ENCODE assay signal across 8 cellular contexts in genomic region chr13:51584731-51585191, GRCh38. TPM values are rescaled to one million over a fixed set of nuclear protein-coding genes. Genes with fewer than 3 reads are reported as not detected.
A peak's percentile ranks its signal among the peaks of the same experiment; 100 is the strongest.
DNase-seq lines count a peak whose midpoint lies in the region; ATAC-seq and TF ChIP-seq lines count a peak whose summit lies in the region.

No MANE protein-coding gene starts in this region.

- H3K9me3 ChIP-seq in osteoblast (ENCODE audit: low read depth, low read length) (no peaks in the 10 kb centered on the region), tibial artery (no peaks in the 10 kb centered on the region)

- 0 out of 2 replicates have a peak, but pooled peaks have one; percentile 21 for TF ChIP-seq CTCF in BJ (IDR thresholded peaks at IDR 0.05; ENCODE audit: insufficient read depth, low read depth, low read length)
- TF ChIP-seq CTCF in osteoblast (IDR thresholded peaks at IDR 0.05; ENCODE audit: extremely low read depth, low read depth, low read length) = no peak
- TF ChIP-seq CTCF in tibial artery (IDR thresholded peaks at IDR 0.05) = no peak

- peak overlapping the region; percentile 55 for H2AFZ ChIP-seq in osteoblast (ENCODE audit: low read length)

- POLR2A ChIA-PET in BJ (lab: Charles Lee) = interaction anchor here (0.7 to 1.9 kb wide), 2 partner anchors 59 to 132 kb away, joined by 3 to 11 read pairs; partner anchors contain the start of gene INTS6

- H3K36me3 ChIP-seq in BJ (ENCODE audit: control insufficient read depth, insufficient read depth, low read length) (no peaks in the 10 kb centered on the region), osteoblast (ENCODE audit: insufficient read depth, low read length) (no peaks in the 10 kb centered on the region), tibial artery (no peaks in the 10 kb centered on the region)

- CTCF ChIA-PET in BJ (lab: Yijun Ruan, JAX) = interaction anchor here (1.0 to 1.5 kb wide), 5 partner anchors 10 to 182 kb away, joined by 3 to 6 read pairs (median 3); no protein-coding TSS in a partner anchor

- no peaks in the 10 kb centered on the region for H3K27me3 ChIP-seq in BJ (ENCODE audit: control insufficient read depth, insufficient read depth, low read length)
- H3K27me3 ChIP-seq in osteoblast (ENCODE audit: insufficient read depth, low read length) = no peaks in the 10 kb centered on the region
- no peaks in the 10 kb centered on the region for H3K27me3 ChIP-seq in tibial artery

- H3K4me1 ChIP-seq in osteoblast (ENCODE audit: insufficient read depth, low read length) = peaks cover 40% of the 10 kb centered on the region
- peaks cover 0 to 42% (median 23%) of the 10 kb centered on the region in 4 donors for H3K4me1 ChIP-seq in tibial artery

- intact Hi-C loops in tibial artery (cut with DNase I; ENCODE audit: low total_unique reads) = loop anchor here (2.0 to 10.0 kb wide), 5 partner anchors 132 to 672 kb away; partner anchors contain the start of genes ALG11, ATP7B, DHRS12 and INTS6

- H4K20me1 ChIP-seq in osteoblast (ENCODE audit: insufficient read depth, low read length) = no peaks in the 10 kb centered on the region

- H3K4me3 ChIP-seq in BJ (ENCODE audit: low read depth, low read length) (peak overlapping the region; percentile 89), osteoblast (ENCODE audit: insufficient read depth, low read length) (peak overlapping the region; percentile 85), tibial artery (peak overlapping the region; percentile 75 to 97)

- H3K27ac ChIP-seq in osteoblast (ENCODE audit: low read depth, low read length) (peak overlapping the region; percentile 75), tibial artery (peak overlapping the region; percentile 77 to 88)

- ATAC-seq in GM19035 (IDR thresholded peaks at IDR 0.05; ENCODE audit: unreplicated experiment) (peak; percentile 36), HG03280 (IDR thresholded peaks at IDR 0.05; ENCODE audit: unreplicated experiment) (peak; percentile 30)

- H3K4me2 ChIP-seq in osteoblast (ENCODE audit: insufficient read depth, low read length) = peak overlapping the region; percentile 86

- DNase-seq in BJ (ENCODE audit: low read depth) (no peak), OCI-M1 (lab: John Stamatoyannopoulos, UW) (peak; percentile 75), germinal center (ENCODE audit: low spot score) (peak; percentile 54), osteoblast (ENCODE audit: insufficient read length, low spot score, missing footprints) (peak; percentile 51), tibial artery (peak in 1 of 2 donors; percentile 54)
- peak; percentile 49 for DNase-seq in activated gamma-delta T cell treated with anti-CD3 and anti-CD28 coated beads, Interleukin-2, amount 50 U/mL, for 16 hours (ENCODE audit: low read depth)

- H3K79me2 ChIP-seq in osteoblast (ENCODE audit: insufficient read depth, low read length) = peaks cover 54% of the 10 kb centered on the region

RNA-seq across cellular contexts. Expression of gene WDFY2, which starts 0.5 kb away (rescaled TPM):
- polyA plus RNA-seq in BJ (2011; rRNA removed) = 4.3 and 5.6 TPM in 2 replicates
- polyA minus RNA-seq in BJ (2011; rRNA and poly(A)+ RNA removed) = 8.9 and 9.0 TPM in 2 replicates
- total RNA-seq in osteoblast = 11.2 and 11.9 TPM in 2 replicates
